Comparison of ENCODE assay signal across 11 cellular contexts in genomic region chr16:53893731-53894435, GRCh38.
A peak's percentile ranks its signal among the peaks of the same experiment; 100 is the strongest.
DNase-seq lines count a peak whose midpoint lies in the region; ATAC-seq and TF ChIP-seq lines count a peak whose summit lies in the region.
"Had no signal": no experiment of that assay in that cellular context is flagged by ENCODE, and none has a peak within 500 bp of the region (broad histone marks: within the 10 kb centered on the region; RNA-seq: fewer than 3 reads in every experiment).

No MANE protein-coding gene starts in this region.

- no peaks in the 10 kb centered on the region for H3K27me3 ChIP-seq in ACC112 (ENCODE audit: insufficient read depth, low read length)
- no peaks in the 10 kb centered on the region for H3K27me3 ChIP-seq in adrenal gland
- no peaks in the 10 kb centered on the region for H3K27me3 ChIP-seq in kidney epithelial cell (ENCODE audit: control insufficient read depth, insufficient read depth, low read length)

- intact Hi-C loops in adrenal gland (cut with DNase I), result no loop called here

- no peak for ATAC-seq in GM19463 (IDR thresholded peaks at IDR 0.05; ENCODE audit: unreplicated experiment)
- ATAC-seq in activated CD4-positive, CD25-positive, alpha-beta regulatory T cell treated with anti-CD3 and anti-CD28 coated beads, Interleukin-2, amount 50 U/mL, for 24 hours, result no peak

- H3K4me1 ChIP-seq in ACC112 (ENCODE audit: control insufficient read depth, insufficient read depth, low read length, unreplicated experiment) (peaks cover 32% of the 10 kb centered on the region), adrenal gland (replicated peaks in 1 of 2) (peaks cover 8 to 25% of the 10 kb centered on the region in 2 donors)

- TF ChIP-seq POLR2A in adrenal gland (IDR thresholded peaks at IDR 0.05), result no peak

- WGBS in adrenal gland, 4 donors, result 59 to 67% (median 65%) methylated on average over 5 of the region's 5 CpGs

- no peaks in the 10 kb centered on the region for H3K36me3 ChIP-seq in ACC112 (ENCODE audit: insufficient read depth, low read length)
- H3K36me3 ChIP-seq in adrenal gland (replicated peaks in 1 of 2), result peaks cover 0 to 4% of the 10 kb centered on the region in 2 donors
- no peaks in the 10 kb centered on the region for H3K36me3 ChIP-seq in kidney epithelial cell (ENCODE audit: control insufficient read depth, insufficient read depth, low read length)

- H2AFZ ChIP-seq in ACC112 (ENCODE audit: low read length, unreplicated experiment), result no peak overlapping the region

- no peak overlapping the region for H3K4me3 ChIP-seq in ACC112 (ENCODE audit: low read depth, low read length)
- no peak overlapping the region for H3K4me3 ChIP-seq in adrenal gland
- H3K4me3 ChIP-seq in kidney epithelial cell (ENCODE audit: low read depth, low read length), result no peak overlapping the region

- TF ChIP-seq CTCF in adrenal gland (IDR thresholded peaks at IDR 0.05) (no peak), kidney epithelial cell (IDR thresholded peaks at IDR 0.05; ENCODE audit: insufficient read depth, low read length, poor library complexity, severe bottlenecking) (no peak)

- H3K27ac ChIP-seq in ACC112 (ENCODE audit: low read depth, low read length) (peak overlapping the region; percentile 34), adrenal gland (peak overlapping the region in 1 of 5 donors; percentile 6)

- H3K79me2 ChIP-seq in ACC112 (ENCODE audit: control insufficient read depth, insufficient read depth, low read length, unreplicated experiment), result no peaks in the 10 kb centered on the region

- no peaks in the 10 kb centered on the region for H3K9me3 ChIP-seq in adrenal gland (replicated peaks in 1 of 3)

- peak; percentile 22 for DNase-seq in HK-2 (ENCODE audit: unreplicated experiment)
- peak in 6 of 7 donors; percentile 28 to 51 (median 38) for DNase-seq in adrenal gland
- peak; percentile 43 for DNase-seq in kidney epithelial cell (ENCODE audit: low read depth)
- DNase-seq in NCI-H2196 treated with DMSO at 0.1 percent for 48 hours (lab: John Stamatoyannopoulos, UW; ENCODE audit: unreplicated experiment), result no peak
- no peak for DNase-seq in activated CD4-positive, alpha-beta T cell treated with anti-CD3 and anti-CD28 coated beads, Interleukin-2, amount 50 U/mL, for 4 hours
- DNase-seq: activated CD4-positive, alpha-beta T cell treated with anti-CD3 and anti-CD28 coated beads for 48 hours; DMS53; NK-92 treated with Interleukin-12 subunit alpha and Interleukin-12 subunit beta, amount 100 ng/mL, for 24 hours had no signal

Comparison
In these comparisons a context has a peak if more than half of its experiments do, and no peak if none do; other contexts are left out.
1. DNase-seq: peak in HK-2 (single experiment), adrenal gland (6 of 7) and kidney epithelial cell (single experiment); none in NCI-H2196 treated with DMSO at 0.1 percent for 48 hours (single experiment) and activated CD4-positive, alpha-beta T cell treated with anti-CD3 and anti-CD28 coated beads, Interleukin-2, amount 50 U/mL, for 4 hours (0 of 2).